ENCODE assay signal across 2 cellular contexts in the genomic region with DNA sequence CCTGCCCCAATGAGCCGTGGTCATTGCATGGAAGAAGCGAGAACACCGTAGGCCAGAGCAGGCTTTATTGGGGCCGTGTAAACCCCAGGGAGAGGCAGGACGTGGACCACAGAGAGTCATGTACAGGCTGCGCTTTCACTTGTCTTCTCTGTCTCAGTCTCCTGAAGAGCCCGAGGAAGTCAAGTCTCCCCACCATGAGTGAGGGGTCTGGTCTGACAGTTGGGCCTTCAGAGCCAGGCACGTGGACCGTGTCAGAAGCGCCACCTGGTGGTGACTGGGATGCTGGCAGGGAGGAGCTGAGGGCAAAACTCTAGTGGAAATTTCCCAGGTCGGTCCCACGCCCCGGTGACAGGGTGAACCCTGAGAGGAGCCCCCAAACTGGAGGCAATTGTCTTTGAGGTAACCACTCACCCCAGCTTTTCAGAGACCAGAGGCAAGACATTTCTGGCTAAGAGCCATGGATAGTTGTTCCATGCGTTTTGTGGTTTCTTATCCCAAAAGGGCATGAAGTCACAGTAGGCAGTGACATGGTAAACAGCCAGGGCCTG.
TF ChIP-seq lines count a peak whose summit lies in the region.

No MANE protein-coding gene starts in this region.

TF ChIP-seq in GM12891, 5 proteins besides CTCF, POLR2A, EP300 and RAD21:
- TF ChIP-seq TAF1 (IDR thresholded peaks at IDR 0.05; ENCODE audit: low read depth, low read length): no peak
- TF ChIP-seq POU2F2 (IDR thresholded peaks at IDR 0.05; ENCODE audit: low read depth, low read length): 0 out of 2 replicates have a peak, but pooled peaks have one; percentile 16
- no peak for TF ChIP-seq SPI1 (IDR thresholded peaks at IDR 0.05; ENCODE audit: low read depth, low read length)
- TF ChIP-seq PAX5 (IDR thresholded peaks at IDR 0.05; ENCODE audit: insufficient read depth, low read length, severe bottlenecking): no peak
- 0 out of 2 replicates have a peak, but pooled peaks have one; percentile 49 for TF ChIP-seq POLR2AphosphoS5 (IDR thresholded peaks at IDR 0.05; ENCODE audit: low read depth, low read length)

TF ChIP-seq in endothelial cell of umbilical vein, 7 proteins besides CTCF, POLR2A, EP300 and RAD21:
- TF ChIP-seq, protein P1, sequence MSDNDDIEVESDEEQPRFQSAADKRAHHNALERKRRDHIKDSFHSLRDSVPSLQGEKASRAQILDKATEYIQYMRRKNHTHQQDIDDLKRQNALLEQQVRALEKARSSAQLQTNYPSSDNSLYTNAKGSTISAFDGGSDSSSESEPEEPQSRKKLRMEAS (IDR thresholded peaks at IDR 0.05; ENCODE audit: insufficient read depth, insufficient read length): peak; percentile 91
- TF ChIP-seq MYC (IDR thresholded peaks at IDR 0.05; ENCODE audit: low read depth, low read length) (peak; percentile 70), GATA2 (IDR thresholded peaks at IDR 0.05; ENCODE audit: insufficient read depth, insufficient read length, low read depth, low read length) (no peak), POLR2AphosphoS5 (IDR thresholded peaks at IDR 0.05; ENCODE audit: insufficient read depth, low read depth, low read length) (peak; percentile 29), EZH2 (IDR thresholded peaks at IDR 0.05; ENCODE audit: borderline replicate concordance, low read depth, low read length, severe bottlenecking) (no peak)
